1 cellular context compared by ENCODE assay signal in genomic region chr7:73623798-73624668, GRCh38.
A peak's percentile ranks its signal among the peaks of the same experiment; 100 is the strongest.
TF ChIP-seq lines count a peak whose summit lies in the region.

Gene MLXIPL (minus strand): TSS chr7:73624522. CDS start chr7:73624492, 30 bp downstream.

TF ChIP-seq in H1, 55 proteins besides CTCF, POLR2A, EP300 and RAD21 (continued from another document):
- TF ChIP-seq E2F6 (IDR thresholded peaks at IDR 0.05) (peak; percentile 64), MAFK (IDR thresholded peaks at IDR 0.05; ENCODE audit: low read depth, low read length) (no peak), SIN3A (conservative IDR thresholded peaks at IDR 0.05 in 1 of 2, IDR thresholded peaks at IDR 0.05 in 1 of 2; ENCODE audit: low read depth in 1 of 2, low read length in 2 of 2) (peak in 1 of 2 experiments; percentile 59; a peak in 1 of 4 replicates), ASH2L (IDR thresholded peaks at IDR 0.05; ENCODE audit: low read length) (no peak), KDM4A (IDR thresholded peaks at IDR 0.05; ENCODE audit: low read depth, low read length, severe bottlenecking) (peak; percentile 77), RBBP5 (IDR thresholded peaks at IDR 0.05; ENCODE audit: borderline replicate concordance, low read depth, low read length) (peak; percentile 55; the same call in 1 of the 2 replicates), USF2 (IDR thresholded peaks at IDR 0.05; ENCODE audit: low read length) (no peak)
